16 cellular contexts compared by ENCODE assay signal in the genomic region with DNA sequence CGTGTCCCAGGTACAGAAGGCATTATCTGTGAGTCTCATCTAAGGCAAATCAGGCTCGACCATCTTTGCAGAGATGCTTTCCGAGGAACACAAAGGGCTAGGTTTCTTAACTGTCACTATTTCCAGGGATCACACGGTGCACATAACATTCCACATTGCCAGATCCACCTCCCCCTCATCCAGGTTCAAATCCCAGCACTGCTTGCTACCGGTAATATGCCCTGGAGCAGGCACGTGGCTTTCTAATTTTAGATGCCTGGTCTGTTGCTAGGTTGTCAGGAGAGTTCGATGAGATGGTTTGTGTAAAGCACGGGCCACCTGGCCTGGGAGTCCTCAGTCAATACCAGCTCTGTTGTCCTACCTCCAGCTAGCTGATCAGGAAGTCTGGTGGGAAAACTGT.
DNase-seq lines count a peak whose midpoint lies in the region; ATAC-seq and TF ChIP-seq lines count a peak whose summit lies in the region.
"Had no signal": no experiment of that assay in that cellular context is flagged by ENCODE, and none has a peak within 500 bp of the region (broad histone marks: within the 10 kb centered on the region; RNA-seq: fewer than 3 reads in every experiment).

No MANE protein-coding gene starts in this region.

- H3K9me3 ChIP-seq in CD8-positive, alpha-beta T cell (ENCODE audit: low read length), result no peaks in the 10 kb centered on the region
- H3K9me3 ChIP-seq in trophoblast cell (ENCODE audit: insufficient read depth, low read depth, low read length) (no peaks in the 10 kb centered on the region), tibial nerve (peaks cover 0 to 6% (median 0%) of the 10 kb centered on the region in 4 donors)
- H3K9me3 ChIP-seq: A549 had no signal

- H4K8ac ChIP-seq in trophoblast cell (ENCODE audit: low read depth, low read length), result no peak overlapping the region

- H2AFZ ChIP-seq in trophoblast cell (ENCODE audit: insufficient read depth, low read length, poor library complexity), result no peak overlapping the region

- no peak overlapping the region for H3K23ac ChIP-seq in trophoblast cell (ENCODE audit: low read length)

- no peak for TF ChIP-seq CTCF in CD8-positive, alpha-beta T cell (IDR thresholded peaks at IDR 0.05)
- TF ChIP-seq CTCF in tibial nerve (IDR thresholded peaks at IDR 0.05), result no peak

- no peaks in the 10 kb centered on the region for H3K36me3 Mint-ChIP-seq in CD8-positive, alpha-beta T cell

- CTCF ChIA-PET in CD8-positive, alpha-beta T cell (lab: Charles Lee), result no interaction called here

- H3K79me1 ChIP-seq in trophoblast cell (ENCODE audit: low read length), result no peaks in the 10 kb centered on the region

- H3K14ac ChIP-seq in trophoblast cell (ENCODE audit: low read length), result no peak overlapping the region

- H2BK5ac ChIP-seq in trophoblast cell (ENCODE audit: low read depth, low read length, poor library complexity), result no peak overlapping the region

- WGBS in trophoblast cell (ENCODE audit: extremely low coverage, insufficient coverage, insufficient read length), result no CpG with 5 or more reads among the region's 8 CpGs
- WGBS in tibial nerve, 2 donors, result 59 to 65% methylated on average over 8 of the region's 8 CpGs

- H2AK5ac ChIP-seq in trophoblast cell (ENCODE audit: low read length), result no peak overlapping the region

- peak; percentile 24 for DNase-seq in DMS153 (lab: John Stamatoyannopoulos, UW)
- no peak for DNase-seq in DMS153 treated with DMSO at 0.1 percent for 48 hours (lab: John Stamatoyannopoulos, UW; ENCODE audit: unreplicated experiment)
- DNase-seq in CD8-positive, alpha-beta T cell, result no peak
- DNase-seq in NCI-H774 (lab: John Stamatoyannopoulos, UW), result peak; percentile 17
- DNase-seq in trophoblast cell, result no peak
- no peak for DNase-seq in tibial nerve (ENCODE audit: low spot score in 2 of 2)
- DNase-seq: AML-193; Calu3; CD4-positive, alpha-beta T cell; GDM1 had no signal

- no peaks in the 10 kb centered on the region for H3K27me3 Mint-ChIP-seq in CD8-positive, alpha-beta T cell (ENCODE audit: low read depth)
- H3K27me3 Mint-ChIP-seq: CD4-positive, alpha-beta T cell had no signal

- no peak overlapping the region for H2BK12ac ChIP-seq in trophoblast cell (ENCODE audit: low read length)

- H3K4me3 ChIP-seq in CD8-positive, alpha-beta T cell (ENCODE audit: low read depth, low read length), result no peak overlapping the region
- no peak overlapping the region for H3K4me3 ChIP-seq in trophoblast cell (ENCODE audit: low read depth, low read length)
- H3K4me3 ChIP-seq in tibial nerve, result no peak overlapping the region
- H3K4me3 ChIP-seq: A549 had no signal

- H3K4ac ChIP-seq in trophoblast cell (ENCODE audit: low read depth, low read length), result no peak overlapping the region

- peaks cover 45% of the 10 kb centered on the region for H3K4me1 Mint-ChIP-seq in CD8-positive, alpha-beta T cell (ENCODE audit: low read depth)

- H3K27me3 ChIP-seq in CD8-positive, alpha-beta T cell (ENCODE audit: insufficient read depth, low read length), result no peaks in the 10 kb centered on the region
- H3K27me3 ChIP-seq in trophoblast cell (ENCODE audit: insufficient read depth, low read length) (no peaks in the 10 kb centered on the region), tibial nerve (peaks cover 0 to 3% of the 10 kb centered on the region in 2 donors)

- H3K36me3 ChIP-seq in CD8-positive, alpha-beta T cell (ENCODE audit: insufficient read depth, low read length), result no peaks in the 10 kb centered on the region
- H3K36me3 ChIP-seq in trophoblast cell (ENCODE audit: control insufficient read depth in 1 of 2, insufficient read depth in 2 of 2, low read length in 2 of 2) (no peaks in the 10 kb centered on the region), tibial nerve (no peaks in the 10 kb centered on the region)

- TF ChIP-seq POLR2A in tibial nerve (IDR thresholded peaks at IDR 0.05), result no peak

- H3K27ac ChIP-seq in CD8-positive, alpha-beta T cell (ENCODE audit: low read depth, low read length), result no peak overlapping the region
- no peak overlapping the region for H3K27ac ChIP-seq in trophoblast cell (ENCODE audit: low read depth, low read length)
- no peak overlapping the region for H3K27ac ChIP-seq in tibial nerve
- H3K27ac ChIP-seq: 22Rv1, A549, C4-2B had no signal

- H3K4me2 ChIP-seq in trophoblast cell (ENCODE audit: low read length), result peak overlapping the region; percentile 12
- H3K4me2 ChIP-seq: A549 had no signal

- no peaks in the 10 kb centered on the region for H3K79me2 ChIP-seq in trophoblast cell (ENCODE audit: control insufficient read depth, insufficient read depth, low read length, poor library complexity)

- POLR2A ChIA-PET in CD8-positive, alpha-beta T cell (lab: Charles Lee), result no interaction called here

- H3K27ac Mint-ChIP-seq in CD8-positive, alpha-beta T cell, result peak overlapping the region; percentile 4
- H3K27ac Mint-ChIP-seq: CD4-positive, alpha-beta T cell had no signal

- H2BK120ac ChIP-seq in trophoblast cell (ENCODE audit: insufficient read depth, low read length, poor library complexity), result no peak overlapping the region

- H3K9me3 Mint-ChIP-seq in CD8-positive, alpha-beta T cell, result no peaks in the 10 kb centered on the region
- H3K9me3 Mint-ChIP-seq: CD4-positive, alpha-beta T cell had no signal

- no peak overlapping the region for H4K91ac ChIP-seq in trophoblast cell (ENCODE audit: low read depth, low read length)

- TF ChIP-seq EP300 in tibial nerve (IDR thresholded peaks at IDR 0.05), result no peak

- H3K9ac ChIP-seq in trophoblast cell (ENCODE audit: low read length), result no peak overlapping the region

- no peak overlapping the region for H4K12ac ChIP-seq in trophoblast cell (ENCODE audit: low read depth, low read length)

- ATAC-seq in CD8-positive, alpha-beta T cell, result no peak
- no peak for ATAC-seq in HG02610 (IDR thresholded peaks at IDR 0.05; ENCODE audit: unreplicated experiment)
- ATAC-seq in GM19023 (IDR thresholded peaks at IDR 0.05; ENCODE audit: unreplicated experiment), result no peak
- ATAC-seq: A549 had no signal

- no peak overlapping the region for H3K4me3 Mint-ChIP-seq in CD8-positive, alpha-beta T cell
- H3K4me3 Mint-ChIP-seq: CD4-positive, alpha-beta T cell; H9 had no signal

- no peak overlapping the region for H3K18ac ChIP-seq in trophoblast cell (ENCODE audit: low read length)

- intact Hi-C loops in CD8-positive, alpha-beta T cell (cut with DNase I, micrococcal nuclease), result no loop called here

- H3K4me1 ChIP-seq in CD8-positive, alpha-beta T cell (ENCODE audit: insufficient read depth, low read length), result peaks cover 33% of the 10 kb centered on the region
- H3K4me1 ChIP-seq in trophoblast cell (ENCODE audit: control insufficient read depth in 1 of 2, insufficient read depth in 2 of 2, low read length in 2 of 2) (peaks cover 10 to 21% of the 10 kb centered on the region in 2 experiments), tibial nerve (no peaks in the 10 kb centered on the region)
- H3K4me1 ChIP-seq: A549 had no signal

Comparison
In these comparisons a context has a peak if more than half of its experiments do, and no peak if none do; other contexts are left out.
1. DNase-seq: peak in DMS153 (single experiment) and NCI-H774 (single experiment); none in DMS153 treated with DMSO at 0.1 percent for 48 hours (single experiment), CD8-positive, alpha-beta T cell (0 of 7), trophoblast cell (0 of 2) and tibial nerve (0 of 2).